Comparison of ENCODE assay signal across 2 cellular contexts in the genomic region with DNA sequence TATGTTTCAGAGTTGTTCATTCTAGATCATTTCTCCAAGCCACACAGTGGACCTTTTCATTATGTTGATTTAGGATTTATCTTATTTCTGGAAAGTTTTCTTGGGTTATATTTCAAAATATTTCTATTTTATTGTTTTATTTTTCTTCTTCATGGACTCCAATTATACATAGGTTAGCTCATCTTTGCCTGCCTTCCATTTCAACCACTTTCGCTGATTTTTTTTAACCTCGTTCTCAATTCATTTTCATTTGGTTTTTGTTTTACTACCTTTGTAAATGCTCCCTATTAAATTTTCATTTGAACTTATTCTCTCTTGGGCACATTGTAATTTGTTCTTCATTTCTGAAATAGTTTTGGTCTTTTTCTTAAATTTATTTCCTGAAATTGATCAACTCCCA.
TF ChIP-seq lines count a peak whose summit lies in the region.

No MANE protein-coding gene starts in this region.

TF ChIP-seq in HEK293, 187 proteins besides CTCF, POLR2A, EP300 and RAD21 (continued from another document):
- TF ChIP-seq ZNF518A (tag by site-specific recombination; conservative IDR thresholded peaks at IDR 0.05; ENCODE audit: low read depth) = no peak
- TF ChIP-seq ZNF26 (tag by site-specific recombination; IDR thresholded peaks at IDR 0.05) = no peak
- peak; percentile 97 for TF ChIP-seq SETDB1 (IDR thresholded peaks at IDR 0.05; ENCODE audit: insufficient read length, low read length)
- TF ChIP-seq ZNF626 (tag by site-specific recombination; IDR thresholded peaks at IDR 0.05) = peak; percentile 92
- no peak for TF ChIP-seq SP7 (tag by site-specific recombination; IDR thresholded peaks at IDR 0.05)

TF ChIP-seq in K562, 482 proteins besides CTCF, POLR2A, EP300 and RAD21 (continued from another document):
- TF ChIP-seq, protein P1, sequence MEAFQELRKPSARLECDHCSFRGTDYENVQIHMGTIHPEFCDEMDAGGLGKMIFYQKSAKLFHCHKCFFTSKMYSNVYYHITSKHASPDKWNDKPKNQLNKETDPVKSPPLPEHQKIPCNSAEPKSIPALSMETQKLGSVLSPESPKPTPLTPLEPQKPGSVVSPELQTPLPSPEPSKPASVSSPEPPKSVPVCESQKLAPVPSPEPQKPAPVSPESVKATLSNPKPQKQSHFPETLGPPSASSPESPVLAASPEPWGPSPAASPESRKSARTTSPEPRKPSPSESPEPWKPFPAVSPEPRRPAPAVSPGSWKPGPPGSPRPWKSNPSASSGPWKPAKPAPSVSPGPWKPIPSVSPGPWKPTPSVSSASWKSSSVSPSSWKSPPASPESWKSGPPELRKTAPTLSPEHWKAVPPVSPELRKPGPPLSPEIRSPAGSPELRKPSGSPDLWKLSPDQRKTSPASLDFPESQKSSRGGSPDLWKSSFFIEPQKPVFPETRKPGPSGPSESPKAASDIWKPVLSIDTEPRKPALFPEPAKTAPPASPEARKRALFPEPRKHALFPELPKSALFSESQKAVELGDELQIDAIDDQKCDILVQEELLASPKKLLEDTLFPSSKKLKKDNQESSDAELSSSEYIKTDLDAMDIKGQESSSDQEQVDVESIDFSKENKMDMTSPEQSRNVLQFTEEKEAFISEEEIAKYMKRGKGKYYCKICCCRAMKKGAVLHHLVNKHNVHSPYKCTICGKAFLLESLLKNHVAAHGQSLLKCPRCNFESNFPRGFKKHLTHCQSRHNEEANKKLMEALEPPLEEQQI (IDR thresholded peaks at IDR 0.05) = 0 out of 2 replicates have a peak, but pooled peaks have one; percentile 21
- TF ChIP-seq CCNT2 (IDR thresholded peaks at IDR 0.05; ENCODE audit: borderline replicate concordance, extremely low read depth, insufficient read length, low read depth, low read length) (no peak), ZNF280A (IDR thresholded peaks at IDR 0.05; ENCODE audit: low read depth, partially characterized antibody) (peak; percentile 87), ZEB2 (IDR thresholded peaks at IDR 0.05) (peak; percentile 61; the same call in 1 of the 2 replicates), ARNT (IDR thresholded peaks at IDR 0.05) (peak in 1 of 2 experiments; percentile 35; a peak in 1 of 4 replicates), CBX5 (IDR thresholded peaks at IDR 0.05; ENCODE audit: borderline replicate concordance, low read depth) (0 out of 2 replicates have a peak, but pooled peaks have one; percentile 32), ZNF766 (CRISPR knock-in tag; conservative IDR thresholded peaks at IDR 0.05) (no peak), TAF9B (IDR thresholded peaks at IDR 0.05; ENCODE audit: partially characterized antibody) (no peak), XRCC3 (IDR thresholded peaks at IDR 0.05) (0 out of 2 replicates have a peak, but pooled peaks have one; percentile 20), NFE2 (IDR thresholded peaks at IDR 0.05; ENCODE audit: low read depth) (no peak), GTF2B (IDR thresholded peaks at IDR 0.05; ENCODE audit: extremely low read depth, insufficient read length) (no peak), ZNF24 (IDR thresholded peaks at IDR 0.05) (no peak), TRIM28 (IDR thresholded peaks at IDR 0.05) (peak; percentile 95), RBFOX2 (IDR thresholded peaks at IDR 0.05; ENCODE audit: low read depth, low read length) (no peak), SMARCE1 (IDR thresholded peaks at IDR 0.05) (no peak), EP400 (IDR thresholded peaks at IDR 0.05) (0 out of 2 replicates have a peak, but pooled peaks have one; percentile 27), MNT (conservative IDR thresholded peaks at IDR 0.05) (0 out of 4 replicates have a peak, but pooled peaks of 1 of the 2 experiments have one; percentile 23), PTTG1 (tag; IDR thresholded peaks at IDR 0.05; ENCODE audit: low read depth) (no peak), SUPT5H (IDR thresholded peaks at IDR 0.05) (no peak)
